8 cellular contexts compared by ENCODE assay signal in the genomic region with DNA sequence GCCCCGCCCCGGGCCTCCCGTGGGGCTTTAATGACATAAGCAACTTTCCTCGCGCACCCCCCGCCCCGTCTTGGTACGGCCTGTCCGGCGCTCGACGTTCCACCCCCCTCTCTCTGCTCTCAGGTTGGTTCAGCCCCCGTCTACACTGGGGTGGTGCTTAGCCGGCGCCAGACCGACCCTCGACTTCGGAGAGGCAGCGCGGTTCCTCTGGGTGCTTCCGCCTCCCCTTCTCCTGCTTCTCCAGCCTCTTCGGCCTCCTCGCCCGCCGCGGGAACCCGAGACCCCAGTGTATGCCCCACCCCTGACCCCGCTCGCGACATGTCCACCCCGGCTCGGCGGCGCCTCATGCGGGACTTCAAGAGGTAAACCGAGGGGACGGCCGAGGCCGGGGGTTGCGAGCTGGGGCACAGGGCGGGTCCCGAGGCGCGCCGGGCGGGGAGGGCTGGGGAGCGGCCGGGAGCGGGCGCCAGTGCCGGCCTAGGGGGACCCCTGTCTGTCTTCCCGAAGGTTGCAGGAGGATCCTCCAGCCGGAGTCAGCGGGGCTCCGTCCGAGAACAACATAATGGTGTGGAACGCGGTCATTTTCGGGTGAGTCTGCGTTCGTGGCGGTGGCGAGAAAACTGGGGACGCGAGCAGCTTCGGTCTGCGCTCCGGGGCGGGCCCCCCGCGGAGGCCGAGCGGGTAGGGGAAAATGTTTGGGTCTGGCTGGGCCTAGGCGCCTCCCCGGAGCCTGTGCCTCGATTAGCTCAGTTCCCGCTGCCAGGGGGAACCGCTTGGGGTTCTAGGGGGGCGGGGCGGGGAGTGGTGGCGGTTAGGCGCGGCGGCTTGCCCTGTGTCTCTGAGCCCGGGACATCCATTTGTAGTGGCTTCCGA. TPM values are rescaled to one million over a fixed set of nuclear protein-coding genes. Genes with fewer than 3 reads are reported as not detected.
DNase-seq lines count a peak whose midpoint lies in the region; ATAC-seq and TF ChIP-seq lines count a peak whose summit lies in the region.

Gene UBE2A, plus strand, starts transcription at position 170 of the 873 bp plus-strand sequence. Its CDS starts 149 bp downstream, at position 319.

- H3K27ac ChIP-seq in psoas muscle (peak within 1 kb of the TSS; percentile 91), urinary bladder (ENCODE audit: low read depth) (peak within 1 kb of the TSS; percentile 94)

- H3K4me3 ChIP-seq in psoas muscle = peak within 1 kb of the TSS; percentile 81
- H3K4me3 ChIP-seq in urinary bladder (ENCODE audit: low read depth, low read length) = peak within 1 kb of the TSS; percentile 86

- ATAC-seq in GM18502 (IDR thresholded peaks at IDR 0.05; ENCODE audit: poor library complexity, unreplicated experiment) (peak; percentile 80), HG02943 (IDR thresholded peaks at IDR 0.05; ENCODE audit: low read depth, unreplicated experiment) (peak; percentile 64), T-helper 17 cell (peak; percentile 95), left ventricle myocardium superior (peak; percentile 97), psoas muscle (peak; percentile 94 to 98 (median 96))

- 0 to 31% (median 1%) methylated on average over 42 to 86 of the region's 86 CpGs for WGBS in psoas muscle, 3 donors
- WGBS in urinary bladder = under 1% methylated on average over 79 of the region's 86 CpGs

- H3K27ac Mint-ChIP-seq in T-helper 17 cell = peak within 1 kb of the TSS; percentile 90

- H3K27me3 ChIP-seq in psoas muscle (ENCODE audit: insufficient read depth in 3 of 3, low read length in 2 of 3) = peaks cover 0 to 4% (median 0%) of the 10 kb centered on the region in 3 donors

- peaks cover 7% of the 10 kb centered on the region for H3K4me1 ChIP-seq in psoas muscle
- H3K4me1 ChIP-seq in urinary bladder (ENCODE audit: insufficient read depth) = no peaks in the 10 kb centered on the region

- intact Hi-C loops in left ventricle myocardium superior (cut with micrococcal nuclease) = no loop called here
- intact Hi-C loops in psoas muscle (cut with DNase I) = loop anchor here in 1 of 2 donors (5.0 kb wide), 1 partner anchor 57 kb away; no protein-coding TSS in a partner anchor

- H3K36me3 ChIP-seq in psoas muscle (ENCODE audit: insufficient read depth in 1 of 2, low read depth in 1 of 2) = peaks cover 0 to 6% of the 10 kb centered on the region in 2 donors
- no peaks in the 10 kb centered on the region for H3K36me3 ChIP-seq in urinary bladder (ENCODE audit: insufficient read depth)

- peak; percentile 54 to 82 for DNase-seq in NCI-H187 (lab: John Stamatoyannopoulos, UW)
- peak; percentile 78 to 83 (median 78) for DNase-seq in T-helper 17 cell
- peak in 55 of 56 donors; percentile 7 to 81 (median 64) for DNase-seq in amygdala (lab: John Stamatoyannopoulos, UW)
- peak; percentile 95 for DNase-seq in left ventricle myocardium superior
- DNase-seq in psoas muscle = peak; percentile 91 to 95

- no peaks in the 10 kb centered on the region for H3K27me3 Mint-ChIP-seq in T-helper 17 cell

- peak; percentile 38 for TF ChIP-seq CTCF in psoas muscle (IDR thresholded peaks at IDR 0.05)

- H3K36me3 Mint-ChIP-seq in T-helper 17 cell (ENCODE audit: low read depth) = no peaks in the 10 kb centered on the region

- H3K4me1 Mint-ChIP-seq in T-helper 17 cell = peaks cover 5% of the 10 kb centered on the region

- H3K4me3 Mint-ChIP-seq in T-helper 17 cell = peak within 1 kb of the TSS; percentile 92

- H3K9me3 ChIP-seq in T-helper 17 cell (ENCODE audit: control insufficient read depth, low read length, poor library complexity, severe bottlenecking) (no peaks in the 10 kb centered on the region), psoas muscle (no peaks in the 10 kb centered on the region)

RNA-seq across cellular contexts. Expression of gene UBE2A, which starts in this region (rescaled TPM):
- total RNA-seq in T-helper 17 cell (10 to 100 TPM; 75.3 to 87.2 TPM), left ventricle myocardium superior (61.9 TPM), psoas muscle (10 to 100 TPM; 52.0 to 62.1 (median 55.2) TPM), urinary bladder (50.7 TPM)
- polyA plus RNA-seq in psoas muscle (100 to 1,000 TPM in 1 of 3 donors, 10 to 100 TPM in 2; 62.2 to 101 (median 64.6) TPM), urinary bladder (54.7 TPM)

Comparison
In these comparisons a context has a peak if more than half of its experiments do, and no peak if none do; other contexts are left out.
1. Peak in every context shown above with its lines: DNase-seq, ATAC-seq, H3K4me3 ChIP-seq and H3K27ac ChIP-seq.